25 cellular contexts compared by ENCODE assay signal in the genomic region with DNA sequence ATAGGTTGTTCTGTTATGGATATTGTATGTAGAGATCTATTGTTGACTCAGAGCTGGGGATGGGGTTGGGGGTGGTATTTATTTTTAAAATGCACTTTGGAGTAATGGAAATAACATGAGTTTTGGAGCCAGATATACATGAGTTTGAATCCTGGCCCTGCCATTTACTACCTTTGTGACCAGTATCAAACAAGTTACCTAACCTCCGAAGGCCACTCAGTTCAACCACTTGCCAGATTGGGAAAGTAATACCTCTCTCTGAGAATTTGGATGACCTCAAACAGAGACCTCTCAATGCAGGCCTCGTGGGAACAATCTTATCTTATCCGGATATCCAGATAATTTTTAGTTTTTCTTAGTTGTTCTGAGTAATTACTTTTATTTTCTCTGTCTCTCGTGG.
DNase-seq lines count a peak whose midpoint lies in the region; ATAC-seq and TF ChIP-seq lines count a peak whose summit lies in the region.
"Had no signal": no experiment of that assay in that cellular context is flagged by ENCODE, and none has a peak within 500 bp of the region (broad histone marks: within the 10 kb centered on the region; RNA-seq: fewer than 3 reads in every experiment).

No MANE protein-coding gene starts in this region.

- no peaks in the 10 kb centered on the region for H3K9me3 ChIP-seq in Loucy (ENCODE audit: insufficient read depth, low read depth, low read length)
- H3K9me3 ChIP-seq in adrenal gland (replicated peaks in 1 of 3), result no peaks in the 10 kb centered on the region
- H3K9me3 ChIP-seq in osteoblast (ENCODE audit: low read depth, low read length), result no peaks in the 10 kb centered on the region
- H3K9me3 ChIP-seq in SK-N-SH, result 0 out of 2 replicates have a peak, but pooled peaks cover 3% of the 10 kb centered on the region
- H3K9me3 ChIP-seq in psoas muscle, result no peaks in the 10 kb centered on the region
- H3K9me3 ChIP-seq: HAP-1, spleen, thyroid gland, uterus had no signal

- no peaks in the 10 kb centered on the region for H3K27me3 Mint-ChIP-seq in activated CD8-positive, alpha-beta memory T cell treated with anti-CD3 and anti-CD28 coated beads, Interleukin-2, amount 10 ng/mL, durations not matched to agents 7 days and 5 days
- H3K27me3 Mint-ChIP-seq: activated B cell treated with CpG ODN at 0.5 μM for 24 hours; CD8-positive, alpha-beta memory T cell; memory B cell had no signal

- H3K4me1 Mint-ChIP-seq in activated CD8-positive, alpha-beta memory T cell treated with anti-CD3 and anti-CD28 coated beads, Interleukin-2, amount 10 ng/mL, durations not matched to agents 7 days and 5 days, result peaks cover 28% of the 10 kb centered on the region

- ATAC-seq in activated CD8-positive, alpha-beta memory T cell treated with anti-CD3 and anti-CD28 coated beads, Interleukin-2, amount 10 ng/mL, durations not matched to agents 7 days and 5 days, result no peak
- ATAC-seq in psoas muscle, result no peak
- ATAC-seq: left cardiac atrium had no signal

- no peaks in the 10 kb centered on the region for H3K27me3 ChIP-seq in Loucy (ENCODE audit: insufficient read depth, low read length, poor library complexity, severe bottlenecking)
- H3K27me3 ChIP-seq in adrenal gland, result no peaks in the 10 kb centered on the region
- H3K27me3 ChIP-seq in osteoblast (ENCODE audit: insufficient read depth, low read length), result no peaks in the 10 kb centered on the region
- no peaks in the 10 kb centered on the region for H3K27me3 ChIP-seq in SK-N-SH (ENCODE audit: insufficient read depth)
- H3K27me3 ChIP-seq in psoas muscle (ENCODE audit: insufficient read depth in 3 of 3, low read length in 2 of 3), result no peaks in the 10 kb centered on the region
- H3K27me3 ChIP-seq: MG63, neural progenitor cell, spleen, thyroid gland, uterus had no signal

- 35 to 54% (median 47%) methylated on average over 4 of the region's 4 CpGs for WGBS in adrenal gland, 4 donors
- 81% methylated on average over 4 of the region's 4 CpGs for WGBS in SK-N-SH (ENCODE audit: low lambda C conversion rate)
- 41 to 69% (median 42%) methylated on average over 4 of the region's 4 CpGs for WGBS in psoas muscle, 3 donors

- peak overlapping the region in 3 of 5 donors; percentile 15 to 62 (median 58) for H3K27ac ChIP-seq in adrenal gland
- peak overlapping the region; percentile 18 for H3K27ac ChIP-seq in osteoblast (ENCODE audit: low read depth, low read length)
- H3K27ac ChIP-seq in SK-N-SH (ENCODE audit: low read depth in 2 of 2, low read length in 1 of 2), result no peak overlapping the region
- no peak overlapping the region for H3K27ac ChIP-seq in psoas muscle
- H3K27ac ChIP-seq: neural progenitor cell, parathyroid adenoma, spleen, thyroid gland, uterus had no signal

- H3K4me1 ChIP-seq in Loucy (ENCODE audit: insufficient read depth, low read length, poor library complexity, severe bottlenecking), result peaks cover 77% of the 10 kb centered on the region
- H3K4me1 ChIP-seq in adrenal gland (replicated peaks in 1 of 2), result peaks cover 10 to 18% of the 10 kb centered on the region in 2 donors
- peaks cover 26% of the 10 kb centered on the region for H3K4me1 ChIP-seq in osteoblast (ENCODE audit: insufficient read depth, low read length)
- no peaks in the 10 kb centered on the region; a peak in 1 of 4 replicates for H3K4me1 ChIP-seq in SK-N-SH (ENCODE audit: control insufficient read depth in 1 of 2, insufficient read depth in 2 of 2, low read depth in 1 of 2, low read length in 1 of 2)
- peaks cover 54% of the 10 kb centered on the region for H3K4me1 ChIP-seq in psoas muscle
- H3K4me1 ChIP-seq: HAP-1, neural progenitor cell, parathyroid adenoma, uterus had no signal

- peak overlapping the region; percentile 46 for H3K4me3 ChIP-seq in Loucy (ENCODE audit: low read length, poor library complexity, severe bottlenecking)
- H3K4me3 ChIP-seq in adrenal gland, result no peak overlapping the region
- no peak overlapping the region for H3K4me3 ChIP-seq in osteoblast (ENCODE audit: insufficient read depth, low read length)
- H3K4me3 ChIP-seq in SK-N-SH (ENCODE audit: low read depth in 2 of 2, low read length in 1 of 2), result no peak overlapping the region
- no peak overlapping the region for H3K4me3 ChIP-seq in psoas muscle
- H3K4me3 ChIP-seq: HAP-1, MG63, neural progenitor cell, spleen, thyroid gland, uterus had no signal

- no peaks in the 10 kb centered on the region for H3K79me2 ChIP-seq in Loucy (ENCODE audit: insufficient read depth, low read length)
- no peaks in the 10 kb centered on the region for H3K79me2 ChIP-seq in osteoblast (ENCODE audit: insufficient read depth, low read length)
- H3K79me2 ChIP-seq in SK-N-SH (ENCODE audit: insufficient read depth), result no peaks in the 10 kb centered on the region
- H3K79me2 ChIP-seq: parathyroid adenoma had no signal

- intact Hi-C loops in adrenal gland (cut with DNase I) (no loop called here), psoas muscle (cut with DNase I) (loop anchor here in 1 of 2 donors (5.0 kb wide), 1 partner anchor 46 kb away; no protein-coding TSS in a partner anchor)

- DNase-seq in activated CD8-positive, alpha-beta memory T cell treated with anti-CD3 and anti-CD28 coated beads, Interleukin-2, amount 10 ng/mL, durations not matched to agents 7 days and 5 days, result no peak
- no peak for DNase-seq in activated CD8-positive, alpha-beta memory T cell treated with anti-CD3 and anti-CD28 coated beads, Interleukin-2, amount 50 U/mL, for 48 hours
- peak in 2 of 7 donors; percentile 41 to 46 for DNase-seq in adrenal gland
- peak; percentile 78 for DNase-seq in osteoblast (ENCODE audit: insufficient read length, low spot score, missing footprints)
- DNase-seq in SK-N-SH, result no peak
- DNase-seq in psoas muscle, result no peak
- DNase-seq: activated B cell treated with CpG ODN at 0.5 μM for 24 hours; activated T-cell treated with anti-CD3 and anti-CD28 coated beads for 4 hours; amniotic stem cell; CD8-positive, alpha-beta memory T cell; left cardiac atrium; NCI-H1105; NCI-H187 treated with DMSO at 0.1 percent for 48 hours; NCI-H2171 treated with DMSO at 0.1 percent for 48 hours; NCI-H510A; SIG-M5; spleen; thyroid gland; uterus had no signal

- CTCF ChIA-PET in activated CD8-positive, alpha-beta memory T cell treated with anti-CD3 and anti-CD28 coated beads, Interleukin-2, amount 10 ng/mL, durations not matched to agents 7 days and 5 days (lab: Charles Lee), result no interaction called here
- CTCF ChIA-PET in SK-N-SH (lab: Yijun Ruan, JAX), result no interaction called here

- H3K36me3 ChIP-seq in Loucy (ENCODE audit: insufficient read depth, low read length), result no peaks in the 10 kb centered on the region
- H3K36me3 ChIP-seq in adrenal gland (replicated peaks in 1 of 2), result no peaks in the 10 kb centered on the region
- no peaks in the 10 kb centered on the region for H3K36me3 ChIP-seq in osteoblast (ENCODE audit: insufficient read depth, low read length)
- H3K36me3 ChIP-seq in SK-N-SH (replicated peaks in 1 of 2; ENCODE audit: control insufficient read depth in 1 of 2, insufficient read depth in 2 of 2, low read length in 1 of 2), result peaks cover 0 to 3% of the 10 kb centered on the region in 2 experiments
- no peaks in the 10 kb centered on the region for H3K36me3 ChIP-seq in psoas muscle (ENCODE audit: insufficient read depth in 1 of 2, low read depth in 1 of 2)
- H3K36me3 ChIP-seq: HAP-1, MG63, neural progenitor cell, thyroid gland, uterus had no signal

- no peak for TF ChIP-seq RAD21 in SK-N-SH (IDR thresholded peaks at IDR 0.05; ENCODE audit: low read length)

- TF ChIP-seq POLR2A in adrenal gland (IDR thresholded peaks at IDR 0.05), result no peak

- peaks cover 9% of the 10 kb centered on the region for H3K36me3 Mint-ChIP-seq in activated CD8-positive, alpha-beta memory T cell treated with anti-CD3 and anti-CD28 coated beads, Interleukin-2, amount 10 ng/mL, durations not matched to agents 7 days and 5 days
- H3K36me3 Mint-ChIP-seq: CD8-positive, alpha-beta memory T cell; neural progenitor cell had no signal

- no peak overlapping the region for H3K4me3 Mint-ChIP-seq in activated CD8-positive, alpha-beta memory T cell treated with anti-CD3 and anti-CD28 coated beads, Interleukin-2, amount 10 ng/mL, durations not matched to agents 7 days and 5 days
- H3K4me3 Mint-ChIP-seq: activated B cell treated with CpG ODN at 0.5 μM for 24 hours; CD8-positive, alpha-beta memory T cell; memory B cell; neural progenitor cell had no signal

- H3K9ac ChIP-seq in Loucy (ENCODE audit: low read depth, low read length, poor library complexity, severe bottlenecking) (peak overlapping the region; percentile 58), SK-N-SH (no peak overlapping the region)
- H3K9ac ChIP-seq: neural progenitor cell, parathyroid adenoma had no signal

- H4K20me1 ChIP-seq in Loucy (ENCODE audit: insufficient read depth, low read length, poor library complexity, severe bottlenecking), result no peaks in the 10 kb centered on the region
- no peaks in the 10 kb centered on the region for H4K20me1 ChIP-seq in osteoblast (ENCODE audit: insufficient read depth, low read length)
- no peaks in the 10 kb centered on the region for H4K20me1 ChIP-seq in SK-N-SH (ENCODE audit: insufficient read depth)

- POLR2A ChIA-PET in SK-N-SH (lab: Yijun Ruan, JAX), result no interaction called here

- TF ChIP-seq EP300 in SK-N-SH (IDR thresholded peaks at IDR 0.05; ENCODE audit: borderline replicate concordance in 1 of 2, low read depth in 1 of 2, low read length in 1 of 2), result no peak

- no peaks in the 10 kb centered on the region for H3F3A ChIP-seq in Loucy (ENCODE audit: low read depth)
- H3F3A ChIP-seq in SK-N-SH (replicated peaks; ENCODE audit: insufficient read depth), result peaks cover 3% of the 10 kb centered on the region

- H2AFZ ChIP-seq in Loucy (ENCODE audit: low read length), result no peak overlapping the region
- H2AFZ ChIP-seq in osteoblast (ENCODE audit: low read length), result no peak overlapping the region
- H2AFZ ChIP-seq in SK-N-SH (ENCODE audit: low read depth), result no peak overlapping the region
- H2AFZ ChIP-seq: neural progenitor cell, parathyroid adenoma had no signal

- TF ChIP-seq CTCF in Loucy (conservative IDR thresholded peaks at IDR 0.05; ENCODE audit: low read length) (no peak), adrenal gland (IDR thresholded peaks at IDR 0.05) (no peak), osteoblast (IDR thresholded peaks at IDR 0.05; ENCODE audit: extremely low read depth, low read depth, low read length) (no peak), SK-N-SH (IDR thresholded peaks at IDR 0.05) (no peak), psoas muscle (IDR thresholded peaks at IDR 0.05) (no peak)

- H3K4me2 ChIP-seq in Loucy (ENCODE audit: low read depth, low read length, poor library complexity, severe bottlenecking), result peak overlapping the region; percentile 61
- H3K4me2 ChIP-seq in osteoblast (ENCODE audit: insufficient read depth, low read length), result peak overlapping the region; percentile 19
- H3K4me2 ChIP-seq in SK-N-SH, result no peak overlapping the region
- H3K4me2 ChIP-seq: neural progenitor cell had no signal

- no peaks in the 10 kb centered on the region for H3K9me2 ChIP-seq in Loucy (replicated peaks; ENCODE audit: low read depth, low read length)
- no peaks in the 10 kb centered on the region for H3K9me2 ChIP-seq in SK-N-SH

- H3K9me3 Mint-ChIP-seq in activated CD8-positive, alpha-beta memory T cell treated with anti-CD3 and anti-CD28 coated beads, Interleukin-2, amount 10 ng/mL, durations not matched to agents 7 days and 5 days (ENCODE audit: low read depth), result no peaks in the 10 kb centered on the region
- H3K9me3 Mint-ChIP-seq: activated B cell treated with CpG ODN at 0.5 μM for 24 hours; CD8-positive, alpha-beta memory T cell; memory B cell; neural progenitor cell had no signal

- H3K27ac Mint-ChIP-seq in activated CD8-positive, alpha-beta memory T cell treated with anti-CD3 and anti-CD28 coated beads, Interleukin-2, amount 10 ng/mL, durations not matched to agents 7 days and 5 days, result peak overlapping the region; percentile 74
- H3K27ac Mint-ChIP-seq: activated B cell treated with CpG ODN at 0.5 μM for 24 hours, memory B cell, neural progenitor cell had no signal

Comparison
In these comparisons a context has a peak if more than half of its experiments do, and no peak if none do; other contexts are left out.
1. H3K27ac ChIP-seq: peak in adrenal gland (3 of 5) and osteoblast (single experiment); none in SK-N-SH (0 of 2) and psoas muscle (single experiment).